ENCODE assay signal across 19 cellular contexts in genomic region chr12:53258541-53259539, GRCh38. TPM values are rescaled to one million over a fixed set of nuclear protein-coding genes. Genes with fewer than 3 reads are reported as not detected.
A peak's percentile ranks its signal among the peaks of the same experiment; 100 is the strongest.
DNase-seq lines count a peak whose midpoint lies in the region; TF ChIP-seq lines count a peak whose summit lies in the region.
"Had no signal": no experiment of that assay in that cellular context is flagged by ENCODE, and none has a peak within 500 bp of the region (broad histone marks: within the 10 kb centered on the region; RNA-seq: fewer than 3 reads in every experiment).

No MANE protein-coding gene starts in this region.

- no peak overlapping the region for H3K4me3 Mint-ChIP-seq in CD4-positive, alpha-beta memory T cell
- H3K4me3 Mint-ChIP-seq: activated CD4-positive, alpha-beta T cell treated with anti-CD3 and anti-CD28 coated beads, Interleukin-2, amount 10 ng/mL, durations not matched to agents 7 days and 5 days; activated naive CD4-positive, alpha-beta T cell treated with anti-CD3 and anti-CD28 coated beads for 36 hours; neural crest cell had no signal

- POLR2A ChIA-PET in CD4-positive, alpha-beta memory T cell (lab: Charles Lee; ENCODE audit: partially characterized antibody): interaction anchor here (1.2 to 8.7 kb wide), 2 partner anchors 22 to 45 kb away, joined by 3 to 207 read pairs; partner anchors contain the start of gene ITGB7

- H3K36me3 ChIP-seq in CD4-positive, alpha-beta memory T cell (ENCODE audit: insufficient read depth, low read length): peaks cover 4% of the 10 kb centered on the region
- H3K36me3 ChIP-seq in muscle layer of duodenum (ENCODE audit: control insufficient read depth in 1 of 2, insufficient read depth in 2 of 2, low read length in 2 of 2): peaks cover 3% of the 10 kb centered on the region in 2 donors
- peaks cover 0 to 25% (median 0%) of the 10 kb centered on the region in 3 donors for H3K36me3 ChIP-seq in tibial nerve

- CTCF ChIA-PET in CD4-positive, alpha-beta memory T cell (lab: Charles Lee; ENCODE audit: partially characterized antibody): interaction anchor here (1.0 to 1.6 kb wide), 2 partner anchors 46 to 47 kb away, joined by 3 to 7 read pairs; no protein-coding TSS in a partner anchor

- no peak for DNase-seq in CD4-positive, alpha-beta memory T cell
- peak; percentile 73 for DNase-seq in NCI-H2029 treated with DMSO at 0.1 percent for 48 hours (lab: John Stamatoyannopoulos, UW)
- peak; percentile 21 for DNase-seq in dermis blood vessel endothelial cell
- DNase-seq in NCI-H526 treated with DMSO at 0.1 percent for 48 hours (lab: John Stamatoyannopoulos, UW): no peak
- DNase-seq in tibial nerve (ENCODE audit: low spot score in 2 of 2): no peak
- no peak for DNase-seq in AG20443 (ENCODE audit: low spot score)
- DNase-seq in DMS153 treated with DMSO at 0.1 percent for 48 hours (lab: John Stamatoyannopoulos, UW; ENCODE audit: unreplicated experiment): no peak
- DNase-seq: activated CD4-positive, alpha-beta T cell treated with anti-CD3 and anti-CD28 coated beads, Interleukin-2, amount 10 ng/mL, durations not matched to agents 7 days and 5 days; activated naive CD4-positive, alpha-beta T cell treated with anti-CD3 and anti-CD28 coated beads for 36 hours; body of pancreas; COR-L47; KBM-7; NCI-H1930; stimulated activated CD4-positive, alpha-beta T cell treated with anti-CD3 and anti-CD28 coated beads, Interleukin-12 subunit alpha, Interleukin-12 subunit beta, amount 100 ng/mL, for 4 hours had no signal

- peaks cover 6 to 30% (median 19%) of the 10 kb centered on the region in 4 donors for H3K4me1 Mint-ChIP-seq in CD4-positive, alpha-beta memory T cell

- no peak for TF ChIP-seq POLR2A in tibial nerve (IDR thresholded peaks at IDR 0.05)

- peaks cover 3 to 6% of the 10 kb centered on the region in 2 donors for H3K36me3 Mint-ChIP-seq in CD4-positive, alpha-beta memory T cell

- H3K9me3 Mint-ChIP-seq in CD4-positive, alpha-beta memory T cell: no peaks in the 10 kb centered on the region
- H3K9me3 Mint-ChIP-seq: activated CD4-positive, alpha-beta T cell treated with anti-CD3 and anti-CD28 coated beads, Interleukin-2, amount 10 ng/mL, durations not matched to agents 7 days and 5 days; activated naive CD4-positive, alpha-beta T cell treated with anti-CD3 and anti-CD28 coated beads for 36 hours; neural crest cell had no signal

- H3K27ac Mint-ChIP-seq in CD4-positive, alpha-beta memory T cell: peak overlapping the region in 4 of 7 donors; percentile 11 to 85 (median 66)
- H3K27ac Mint-ChIP-seq: activated CD4-positive, alpha-beta T cell treated with anti-CD3 and anti-CD28 coated beads, Interleukin-2, amount 10 ng/mL, durations not matched to agents 7 days and 5 days; activated naive CD4-positive, alpha-beta T cell treated with anti-CD3 and anti-CD28 coated beads for 36 hours had no signal

- no peak overlapping the region for H3K4me3 ChIP-seq in CD4-positive, alpha-beta memory T cell (ENCODE audit: low read length in 2 of 2)
- H3K4me3 ChIP-seq in muscle layer of duodenum (ENCODE audit: low read depth in 1 of 2, low read length in 2 of 2): no peak overlapping the region
- H3K4me3 ChIP-seq in tibial nerve: no peak overlapping the region
- H3K4me3 ChIP-seq: body of pancreas, thoracic aorta had no signal

- H3K27me3 ChIP-seq in CD4-positive, alpha-beta memory T cell (ENCODE audit: insufficient read depth, low read length): no peaks in the 10 kb centered on the region
- H3K27me3 ChIP-seq in muscle layer of duodenum (ENCODE audit: low read depth, low read length) (no peaks in the 10 kb centered on the region), tibial nerve (no peaks in the 10 kb centered on the region)
- H3K27me3 ChIP-seq: body of pancreas had no signal

- peaks cover 23% of the 10 kb centered on the region for H3K4me1 ChIP-seq in CD4-positive, alpha-beta memory T cell (ENCODE audit: insufficient read depth, low read length)
- H3K4me1 ChIP-seq in muscle layer of duodenum (ENCODE audit: control insufficient read depth in 1 of 2, insufficient read depth in 2 of 2, low read length in 2 of 2) (peaks cover 0 to under 1% of the 10 kb centered on the region in 2 donors), tibial nerve (peaks cover 0 to 5% (median under 1%) of the 10 kb centered on the region in 4 donors)

- H3K27me3 Mint-ChIP-seq in CD4-positive, alpha-beta memory T cell: no peaks in the 10 kb centered on the region
- H3K27me3 Mint-ChIP-seq: activated CD4-positive, alpha-beta T cell treated with anti-CD3 and anti-CD28 coated beads, Interleukin-2, amount 10 ng/mL, durations not matched to agents 7 days and 5 days had no signal

- no peak for TF ChIP-seq EP300 in tibial nerve (IDR thresholded peaks at IDR 0.05)

- intact Hi-C loops in CD4-positive, alpha-beta memory T cell (cut with micrococcal nuclease): no loop called here

- no peak for TF ChIP-seq CTCF in tibial nerve (IDR thresholded peaks at IDR 0.05)

- WGBS in tibial nerve, 2 donors: 43 to 46% methylated on average over 7 of the region's 7 CpGs

- no peaks in the 10 kb centered on the region for H3K9me3 ChIP-seq in CD4-positive, alpha-beta memory T cell (ENCODE audit: control insufficient read depth in 1 of 2, low read length in 2 of 2)
- no peaks in the 10 kb centered on the region for H3K9me3 ChIP-seq in muscle layer of duodenum (ENCODE audit: control insufficient read depth in 1 of 2, low read length in 2 of 2)
- no peaks in the 10 kb centered on the region for H3K9me3 ChIP-seq in tibial nerve
- H3K9me3 ChIP-seq: body of pancreas, thoracic aorta had no signal

- H3K27ac ChIP-seq in CD4-positive, alpha-beta memory T cell (ENCODE audit: low read depth, low read length): no peak overlapping the region
- H3K27ac ChIP-seq in muscle layer of duodenum (ENCODE audit: low read length) (peak overlapping the region; percentile 34), tibial nerve (peak overlapping the region in 1 of 4 donors; percentile 43)
- H3K27ac ChIP-seq: body of pancreas, thoracic aorta had no signal

RNA-seq across cellular contexts. Expression of gene ESPL1, which starts 9.3 kb away (rescaled TPM):
- total RNA-seq in CD4-positive, alpha-beta memory T cell: under 1 TPM; 0.20 to 0.55 TPM
- under 1 TPM in 1 of 2 donors, not detected in 1; 0.16 TPM for polyA plus RNA-seq in CD4-positive, alpha-beta memory T cell
- total RNA-seq in dermis blood vessel endothelial cell: 4.8 and 16.5 TPM in 2 replicates
- total RNA-seq in tibial nerve: 1 to 10 TPM in 3 of 4 donors, not detected in 1; 2.2 to 8.7 (median 2.5) TPM
- total RNA-seq: body of pancreas had no signal

RNA-seq across cellular contexts. Expression of gene RARG, which starts 26.8 kb away (rescaled TPM):
- total RNA-seq in CD4-positive, alpha-beta memory T cell: 10 to 100 TPM; 84.7 to 86.0 TPM
- 10 to 100 TPM; 13.2 to 25.1 TPM for polyA plus RNA-seq in CD4-positive, alpha-beta memory T cell
- total RNA-seq in dermis blood vessel endothelial cell: 11.7 and 17.7 TPM in 2 replicates
- total RNA-seq in tibial nerve: 10 to 100 TPM; 28.0 to 32.3 (median 31.4) TPM

RNA-seq across cellular contexts. Expression of gene PFDN5, which starts 36.5 kb away (rescaled TPM):
- 100 to 1,000 TPM; 717 to 718 TPM for total RNA-seq in CD4-positive, alpha-beta memory T cell
- polyA plus RNA-seq in CD4-positive, alpha-beta memory T cell: 1,000 to 10,000 TPM; 1,306 to 1,410 TPM
- total RNA-seq in dermis blood vessel endothelial cell: 185 and 491 TPM in 2 replicates
- total RNA-seq in tibial nerve: 100 to 1,000 TPM; 518 to 673 (median 591) TPM

RNA-seq across cellular contexts. Expression of gene MYG1, which starts 40.7 kb away (rescaled TPM):
- 10 to 100 TPM; 46.0 to 50.8 TPM for total RNA-seq in CD4-positive, alpha-beta memory T cell
- 10 to 100 TPM; 62.4 to 78.2 TPM for polyA plus RNA-seq in CD4-positive, alpha-beta memory T cell
- 35.2 and 43.1 TPM in 2 replicates for total RNA-seq in dermis blood vessel endothelial cell
- 10 to 100 TPM; 49.2 to 82.8 (median 54.3) TPM for total RNA-seq in tibial nerve

RNA-seq across cellular contexts. Expression of gene ITGB7, which starts 51.8 kb away (rescaled TPM):
- total RNA-seq in CD4-positive, alpha-beta memory T cell: 100 to 1,000 TPM; 382 to 397 TPM
- polyA plus RNA-seq in CD4-positive, alpha-beta memory T cell: 100 to 1,000 TPM; 271 to 374 TPM
- total RNA-seq in dermis blood vessel endothelial cell: 0.19 and 0.34 TPM in 2 replicates
- 10 to 100 TPM in 2 of 4 donors, 1 to 10 TPM in 2; 3.6 to 15.1 (median 8.9) TPM for total RNA-seq in tibial nerve
- total RNA-seq: NCI-H460, neural crest cell, pulmonary artery endothelial cell had no signal

Comparison
In these comparisons a context has a peak if more than half of its experiments do, and no peak if none do; other contexts are left out.
1. DNase-seq: peak in NCI-H2029 treated with DMSO at 0.1 percent for 48 hours (single experiment) and dermis blood vessel endothelial cell (single experiment); none in CD4-positive, alpha-beta memory T cell (0 of 5), NCI-H526 treated with DMSO at 0.1 percent for 48 hours (single experiment), tibial nerve (0 of 2), AG20443 (single experiment) and DMS153 treated with DMSO at 0.1 percent for 48 hours (single experiment).